8 cellular contexts compared by ENCODE assay signal in genomic region chr16:74773431-74774222, GRCh38. TPM values are rescaled to one million over a fixed set of nuclear protein-coding genes. Genes with fewer than 3 reads are reported as not detected.
A peak's percentile ranks its signal among the peaks of the same experiment; 100 is the strongest.
DNase-seq lines count a peak whose midpoint lies in the region; ATAC-seq and TF ChIP-seq lines count a peak whose summit lies in the region.

No MANE protein-coding gene starts in this region.

- peak overlapping the region in 1 of 3 donors; percentile 16 for H3K9ac ChIP-seq in skeletal muscle tissue (ENCODE audit: low read depth in 1 of 3, low read length in 3 of 3)

- H3K4me1 ChIP-seq in skeletal muscle tissue (ENCODE audit: control insufficient read depth in 3 of 3, insufficient read depth in 3 of 3, low read length in 3 of 3) = peaks cover 6 to 8% (median 6%) of the 10 kb centered on the region in 3 donors

- peaks cover 62% of the 10 kb centered on the region for H3K27me3 Mint-ChIP-seq in HFFc6 (ENCODE audit: insufficient read depth)
- H3K27me3 Mint-ChIP-seq in activated CD4-positive, alpha-beta memory T cell treated with anti-CD3 and anti-CD28 coated beads, Interleukin-2, amount 10 ng/mL, durations not matched to agents 7 days and 5 days = peaks cover 35% of the 10 kb centered on the region
- H3K27me3 Mint-ChIP-seq in immature natural killer cell (ENCODE audit: low read depth in 3 of 3) = peaks cover 0 to 29% (median 16%) of the 10 kb centered on the region in 3 donors

- no peaks in the 10 kb centered on the region for H3K36me3 ChIP-seq in skeletal muscle tissue (ENCODE audit: control insufficient read depth in 3 of 3, insufficient read depth in 3 of 3, low read length in 3 of 3)

- H3K36me3 Mint-ChIP-seq in HFFc6 (ENCODE audit: low read depth) (no peaks in the 10 kb centered on the region), immature natural killer cell (no peaks in the 10 kb centered on the region)
- H3K36me3 Mint-ChIP-seq in activated CD4-positive, alpha-beta memory T cell treated with anti-CD3 and anti-CD28 coated beads, Interleukin-2, amount 10 ng/mL, durations not matched to agents 7 days and 5 days (ENCODE audit: low read depth) = no peaks in the 10 kb centered on the region

- no peaks in the 10 kb centered on the region for H3K9me3 ChIP-seq in skeletal muscle tissue (ENCODE audit: control insufficient read depth in 3 of 3, low read length in 3 of 3)

- H3K27ac Mint-ChIP-seq in HFFc6 (no peak overlapping the region), immature natural killer cell (no peak overlapping the region)
- H3K27ac Mint-ChIP-seq in activated CD4-positive, alpha-beta memory T cell treated with anti-CD3 and anti-CD28 coated beads, Interleukin-2, amount 10 ng/mL, durations not matched to agents 7 days and 5 days = no peak overlapping the region

- no peak overlapping the region for H3K27ac ChIP-seq in skeletal muscle tissue (ENCODE audit: low read depth, low read length)

- no peak for DNase-seq in HFFc6
- no peak for DNase-seq in activated CD4-positive, alpha-beta memory T cell treated with anti-CD3 and anti-CD28 coated beads, Interleukin-2, amount 10 ng/mL, durations not matched to agents 7 days and 5 days
- no peak for DNase-seq in immature natural killer cell
- no peak for DNase-seq in epidermal melanocyte (ENCODE audit: insufficient read length, low spot score)
- DNase-seq in middle frontal gyrus (ENCODE audit: extremely low spot score, low spot score) = no peak

- H3K4me3 ChIP-seq in skeletal muscle tissue (ENCODE audit: low read length in 3 of 3) = peak overlapping the region in 2 of 3 donors; percentile 1 to 51

- POLR2A ChIA-PET in activated CD4-positive, alpha-beta memory T cell treated with anti-CD3 and anti-CD28 coated beads, Interleukin-2, amount 10 ng/mL, durations not matched to agents 7 days and 5 days (lab: Charles Lee) = no interaction called here

- H3K4me1 Mint-ChIP-seq in HFFc6 (ENCODE audit: low read depth) = no peaks in the 10 kb centered on the region
- peaks cover 19% of the 10 kb centered on the region for H3K4me1 Mint-ChIP-seq in activated CD4-positive, alpha-beta memory T cell treated with anti-CD3 and anti-CD28 coated beads, Interleukin-2, amount 10 ng/mL, durations not matched to agents 7 days and 5 days
- peaks cover 6 to 13% of the 10 kb centered on the region in 2 donors for H3K4me1 Mint-ChIP-seq in immature natural killer cell

- H3K9me3 Mint-ChIP-seq in HFFc6 (no peaks in the 10 kb centered on the region), immature natural killer cell (no peaks in the 10 kb centered on the region)
- H3K9me3 Mint-ChIP-seq in activated CD4-positive, alpha-beta memory T cell treated with anti-CD3 and anti-CD28 coated beads, Interleukin-2, amount 10 ng/mL, durations not matched to agents 7 days and 5 days = no peaks in the 10 kb centered on the region

- CTCF ChIA-PET in activated CD4-positive, alpha-beta memory T cell treated with anti-CD3 and anti-CD28 coated beads, Interleukin-2, amount 10 ng/mL, durations not matched to agents 7 days and 5 days (lab: Charles Lee) = interaction anchor here (0.6 to 1.0 kb wide), 4 partner anchors 10 to 730 kb away, joined by 3 to 4 read pairs (median 3); no protein-coding TSS in a partner anchor

- H3K27me3 ChIP-seq in skeletal muscle tissue (ENCODE audit: control insufficient read depth in 3 of 3, insufficient read depth in 3 of 3, low read length in 3 of 3) = peaks cover 22 to 42% (median 34%) of the 10 kb centered on the region in 3 donors

- H3K4me3 Mint-ChIP-seq in HFFc6 (peak overlapping the region; percentile 6), immature natural killer cell (peak overlapping the region; percentile 12 to 77 (median 71))
- H3K4me3 Mint-ChIP-seq in activated CD4-positive, alpha-beta memory T cell treated with anti-CD3 and anti-CD28 coated beads, Interleukin-2, amount 10 ng/mL, durations not matched to agents 7 days and 5 days = peak overlapping the region; percentile 55

- ATAC-seq in GM18861 (IDR thresholded peaks at IDR 0.05; ENCODE audit: unreplicated experiment) = no peak
- ATAC-seq in GM21576 (IDR thresholded peaks at IDR 0.05; ENCODE audit: unreplicated experiment) = no peak

- no peak for TF ChIP-seq CTCF in HFFc6 (IDR thresholded peaks at IDR 0.05)

RNA-seq across cellular contexts. Expression of gene FA2H, which starts 1.0 kb away (rescaled TPM):
- total RNA-seq in HFFc6 (2021; fragmentation: NEBNext Ultra II Directional; extraction: Animal tissue kit (Norgen Biotek cat#: 25700)) = not detected
- total RNA-seq in activated CD4-positive, alpha-beta memory T cell treated with anti-CD3 and anti-CD28 coated beads, Interleukin-2, amount 10 ng/mL, durations not matched to agents 7 days and 5 days = 1 to 10 TPM in 1 of 2 experiments, under 1 TPM in 1; 0.50 to 1.1 TPM
- polyA plus RNA-seq in immature natural killer cell = not detected
- not detected for total RNA-seq in skeletal muscle tissue

Comparison
In these comparisons a context has a peak if more than half of its experiments do, and no peak if none do; other contexts are left out.
1. H3K4me3 Mint-ChIP-seq: peak in every context shown above with its lines; median percentile 71 in immature natural killer cell; 55 in activated CD4-positive, alpha-beta memory T cell treated with anti-CD3 and anti-CD28 coated beads, Interleukin-2, amount 10 ng/mL, durations not matched to agents 7 days and 5 days; 6 in HFFc6.